Comparison of ENCODE assay signal across 17 cellular contexts in the genomic region with DNA sequence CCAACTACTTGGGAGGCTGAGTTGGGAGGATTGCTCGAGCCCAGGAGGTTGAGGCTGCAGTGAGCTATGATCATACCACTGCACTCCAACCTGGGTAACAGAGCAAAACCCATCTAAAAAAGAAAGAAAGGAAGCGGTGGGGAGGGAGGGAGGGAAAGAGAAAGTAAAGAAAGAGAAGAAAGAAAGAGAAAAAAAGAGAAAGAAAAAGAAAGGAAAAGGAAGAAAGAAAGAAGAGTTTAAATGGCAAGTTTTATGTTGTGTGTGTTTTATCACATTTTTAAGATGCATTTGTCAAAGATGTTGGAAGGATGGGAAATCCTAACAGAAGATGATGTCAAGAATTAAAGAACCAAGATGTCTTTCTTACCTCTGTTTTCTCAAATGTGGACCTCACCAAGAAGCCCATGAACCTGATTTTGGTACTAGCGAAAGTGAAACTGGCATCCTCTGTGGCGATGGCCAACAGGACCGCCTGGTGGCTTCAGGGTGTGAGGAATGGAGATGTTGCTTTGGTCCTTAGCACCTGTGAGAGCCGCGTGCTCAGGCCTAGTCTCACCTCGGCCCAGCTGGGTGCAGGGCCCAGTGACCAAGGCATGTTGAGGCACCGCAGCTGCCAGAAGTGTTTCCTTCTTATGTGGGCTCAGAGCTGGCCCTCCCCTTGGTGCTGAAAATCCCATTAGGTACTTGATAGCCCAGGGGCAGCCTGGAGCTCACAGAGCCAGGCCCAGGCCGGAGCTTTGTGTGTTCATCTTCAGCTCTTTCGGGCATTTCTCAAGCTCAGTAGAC. TPM values are rescaled to one million over a fixed set of nuclear protein-coding genes. Genes with fewer than 3 reads are reported as not detected.
DNase-seq lines count a peak whose midpoint lies in the region; ATAC-seq and TF ChIP-seq lines count a peak whose summit lies in the region.
"Had no signal": no experiment of that assay in that cellular context is flagged by ENCODE, and none has a peak within 500 bp of the region (broad histone marks: within the 10 kb centered on the region; RNA-seq: fewer than 3 reads in every experiment).

No MANE protein-coding gene starts in this region.

- H3K79me1 ChIP-seq in mesendoderm (ENCODE audit: low read length), result no peaks in the 10 kb centered on the region

- H3K4me3 Mint-ChIP-seq in WTC11, result no peak overlapping the region
- H3K4me3 Mint-ChIP-seq: CD4-positive, alpha-beta memory T cell had no signal

- H3K27me3 Mint-ChIP-seq in WTC11 (ENCODE audit: low read depth), result no peaks in the 10 kb centered on the region
- H3K27me3 Mint-ChIP-seq: CD4-positive, alpha-beta memory T cell had no signal

- no peak overlapping the region for H4K5ac ChIP-seq in mesendoderm (ENCODE audit: low read length)

- H3K4me2 ChIP-seq in DND-41 (ENCODE audit: insufficient read depth, low read length), result no peak overlapping the region
- H3K4me2 ChIP-seq in mesendoderm (ENCODE audit: low read length), result no peak overlapping the region

- H4K20me1 ChIP-seq in DND-41 (ENCODE audit: insufficient read depth, low read length), result no peaks in the 10 kb centered on the region

- no peak overlapping the region for H3K18ac ChIP-seq in mesendoderm (ENCODE audit: low read length)

- H3K4me1 ChIP-seq in DND-41 (ENCODE audit: insufficient read depth, low read length), result no peaks in the 10 kb centered on the region
- no peaks in the 10 kb centered on the region for H3K4me1 ChIP-seq in mesendoderm (ENCODE audit: control insufficient read depth, low read depth, low read length)
- no peaks in the 10 kb centered on the region for H3K4me1 ChIP-seq in right atrium auricular region
- H3K4me1 ChIP-seq: BE2C had no signal

- no peak overlapping the region for H3K56ac ChIP-seq in mesendoderm (ENCODE audit: low read length)

- H3K36me3 ChIP-seq in DND-41 (ENCODE audit: insufficient read depth, low read length) (no peaks in the 10 kb centered on the region), H7 (replicated peaks; ENCODE audit: control insufficient read depth, insufficient read depth, low read length) (no peaks in the 10 kb centered on the region), mesendoderm (ENCODE audit: control insufficient read depth, insufficient read depth, low read length) (no peaks in the 10 kb centered on the region), right atrium auricular region (no peaks in the 10 kb centered on the region)
- H3K36me3 ChIP-seq: BE2C had no signal

- no peaks in the 10 kb centered on the region for H3K27me3 ChIP-seq in DND-41 (ENCODE audit: insufficient read depth, low read length, poor library complexity)
- no peaks in the 10 kb centered on the region for H3K27me3 ChIP-seq in H7 (ENCODE audit: control insufficient read depth, insufficient read depth, low read length)
- no peaks in the 10 kb centered on the region for H3K27me3 ChIP-seq in mesendoderm (ENCODE audit: insufficient read depth, low read length, poor library complexity)
- no peaks in the 10 kb centered on the region for H3K27me3 ChIP-seq in right atrium auricular region
- H3K27me3 ChIP-seq: BE2C had no signal

- H3K9me3 ChIP-seq in DND-41 (ENCODE audit: insufficient read depth, low read length, severe bottlenecking) (no peaks in the 10 kb centered on the region), right atrium auricular region (no peaks in the 10 kb centered on the region)
- H3K9me3 ChIP-seq: BE2C had no signal

- H3K79me2 ChIP-seq in DND-41 (ENCODE audit: insufficient read depth, low read length) (no peaks in the 10 kb centered on the region), mesendoderm (ENCODE audit: control insufficient read depth, insufficient read depth, low read length) (no peaks in the 10 kb centered on the region)

- peaks cover under 1% of the 10 kb centered on the region; the same call in 1 of the 2 replicates for H3K36me3 Mint-ChIP-seq in WTC11
- H3K36me3 Mint-ChIP-seq: CD4-positive, alpha-beta memory T cell had no signal

- no peak overlapping the region for H3K23ac ChIP-seq in mesendoderm (ENCODE audit: low read length)

- no peak overlapping the region for H3K4me3 ChIP-seq in DND-41 (ENCODE audit: low read depth in 1 of 2, low read length in 2 of 2)
- H3K4me3 ChIP-seq in H7 (ENCODE audit: insufficient read depth, low read depth, low read length), result no peak overlapping the region
- H3K4me3 ChIP-seq in mesendoderm (ENCODE audit: low read length), result no peak overlapping the region
- no peak overlapping the region for H3K4me3 ChIP-seq in right atrium auricular region

- WGBS in mesendoderm (ENCODE audit: extremely low coverage, insufficient coverage, low lambda C conversion rate), result 100% methylated on average over 1 of the region's 11 CpGs

- no peak overlapping the region for H3K4ac ChIP-seq in mesendoderm (ENCODE audit: low read depth, low read length)

- no peak overlapping the region for H2AK5ac ChIP-seq in mesendoderm (ENCODE audit: low read length)

- POLR2A ChIA-PET in WTC11 (lab: Charles Lee), result no interaction called here

- TF ChIP-seq CTCF in DND-41 (IDR thresholded peaks at IDR 0.05; ENCODE audit: borderline replicate concordance, extremely low read depth, low read length, poor library complexity, severe bottlenecking) (no peak), WTC11 (IDR thresholded peaks at IDR 0.05) (no peak), right atrium auricular region (IDR thresholded peaks at IDR 0.05) (no peak)

- H3K9me3 Mint-ChIP-seq in WTC11, result no peaks in the 10 kb centered on the region
- H3K9me3 Mint-ChIP-seq: CD4-positive, alpha-beta memory T cell had no signal

- no peak overlapping the region for H3K27ac ChIP-seq in DND-41 (ENCODE audit: low read length)
- H3K27ac ChIP-seq in mesendoderm (ENCODE audit: low read depth, low read length), result no peak overlapping the region
- no peak overlapping the region for H3K27ac ChIP-seq in right atrium auricular region

- no peak overlapping the region for H2BK5ac ChIP-seq in mesendoderm (ENCODE audit: low read length)

- H2AFZ ChIP-seq in DND-41 (ENCODE audit: low read depth, low read length), result no peak overlapping the region

- CTCF ChIA-PET in WTC11 (lab: Charles Lee), result interaction anchor here (0.9 to 1.4 kb wide), 2 partner anchors 63 to 78 kb away, joined by 4 to 5 read pairs; partner anchors contain the start of gene MCM10

- H3K9ac ChIP-seq in DND-41 (ENCODE audit: low read depth, low read length) (no peak overlapping the region), mesendoderm (ENCODE audit: low read length) (no peak overlapping the region)

- H3K27ac Mint-ChIP-seq in WTC11, result no peak overlapping the region
- H3K27ac Mint-ChIP-seq: CD4-positive, alpha-beta memory T cell had no signal

- no peak overlapping the region for H2BK15ac ChIP-seq in mesendoderm (replicated peaks; ENCODE audit: low read depth)

- ATAC-seq in DND-41 (ENCODE audit: insufficient read depth, low read depth), result peak; percentile 73
- peak; percentile 53 for ATAC-seq in WTC11

- H4K8ac ChIP-seq in mesendoderm (ENCODE audit: low read depth, low read length), result no peak overlapping the region

- no peak overlapping the region for H2BK120ac ChIP-seq in mesendoderm (ENCODE audit: low read depth, low read length)

- H3K4me1 Mint-ChIP-seq in WTC11, result peaks cover 11% of the 10 kb centered on the region
- H3K4me1 Mint-ChIP-seq: CD4-positive, alpha-beta memory T cell had no signal

- DNase-seq in DND-41 (peak; percentile 20), H7 (peak; percentile 57), WTC11 (ENCODE audit: low spot score) (no peak), mesendoderm (peak; percentile 37), LoVo (ENCODE audit: low spot score) (no peak), retina (no peak), right atrium auricular region (ENCODE audit: low spot score) (no peak)
- DNase-seq in activated CD4-positive, alpha-beta T cell treated with anti-CD3 and anti-CD28 coated beads for 1 hour, result no peak
- DNase-seq: BE2C; CD4-positive, alpha-beta memory T cell; HCEC 1CT; IMR-90; NCI-H146; NCI-H2081 treated with DMSO at 0.1 percent for 48 hours; NCI-H524; NK-92 treated with Interleukin-12 subunit alpha and Interleukin-12 subunit beta, amount 100 ng/mL, for 24 hours had no signal

TF ChIP-seq in WTC11, 78 proteins besides CTCF, POLR2A, EP300 and RAD21 (continues in another document):
- TF ChIP-seq MYBL2 (CRISPR knock-in tag; IDR thresholded peaks at IDR 0.05), result no peak
- TF ChIP-seq ZNF219 (CRISPR knock-in tag; IDR thresholded peaks at IDR 0.05; ENCODE audit: borderline replicate concordance), result no peak
- TF ChIP-seq, protein P1, sequence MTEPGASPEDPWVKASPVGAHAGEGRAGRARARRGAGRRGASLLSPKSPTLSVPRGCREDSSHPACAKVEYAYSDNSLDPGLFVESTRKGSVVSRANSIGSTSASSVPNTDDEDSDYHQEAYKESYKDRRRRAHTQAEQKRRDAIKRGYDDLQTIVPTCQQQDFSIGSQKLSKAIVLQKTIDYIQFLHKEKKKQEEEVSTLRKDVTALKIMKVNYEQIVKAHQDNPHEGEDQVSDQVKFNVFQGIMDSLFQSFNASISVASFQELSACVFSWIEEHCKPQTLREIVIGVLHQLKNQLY (CRISPR knock-in tag; IDR thresholded peaks at IDR 0.05), result no peak
- TF ChIP-seq, protein P2, sequence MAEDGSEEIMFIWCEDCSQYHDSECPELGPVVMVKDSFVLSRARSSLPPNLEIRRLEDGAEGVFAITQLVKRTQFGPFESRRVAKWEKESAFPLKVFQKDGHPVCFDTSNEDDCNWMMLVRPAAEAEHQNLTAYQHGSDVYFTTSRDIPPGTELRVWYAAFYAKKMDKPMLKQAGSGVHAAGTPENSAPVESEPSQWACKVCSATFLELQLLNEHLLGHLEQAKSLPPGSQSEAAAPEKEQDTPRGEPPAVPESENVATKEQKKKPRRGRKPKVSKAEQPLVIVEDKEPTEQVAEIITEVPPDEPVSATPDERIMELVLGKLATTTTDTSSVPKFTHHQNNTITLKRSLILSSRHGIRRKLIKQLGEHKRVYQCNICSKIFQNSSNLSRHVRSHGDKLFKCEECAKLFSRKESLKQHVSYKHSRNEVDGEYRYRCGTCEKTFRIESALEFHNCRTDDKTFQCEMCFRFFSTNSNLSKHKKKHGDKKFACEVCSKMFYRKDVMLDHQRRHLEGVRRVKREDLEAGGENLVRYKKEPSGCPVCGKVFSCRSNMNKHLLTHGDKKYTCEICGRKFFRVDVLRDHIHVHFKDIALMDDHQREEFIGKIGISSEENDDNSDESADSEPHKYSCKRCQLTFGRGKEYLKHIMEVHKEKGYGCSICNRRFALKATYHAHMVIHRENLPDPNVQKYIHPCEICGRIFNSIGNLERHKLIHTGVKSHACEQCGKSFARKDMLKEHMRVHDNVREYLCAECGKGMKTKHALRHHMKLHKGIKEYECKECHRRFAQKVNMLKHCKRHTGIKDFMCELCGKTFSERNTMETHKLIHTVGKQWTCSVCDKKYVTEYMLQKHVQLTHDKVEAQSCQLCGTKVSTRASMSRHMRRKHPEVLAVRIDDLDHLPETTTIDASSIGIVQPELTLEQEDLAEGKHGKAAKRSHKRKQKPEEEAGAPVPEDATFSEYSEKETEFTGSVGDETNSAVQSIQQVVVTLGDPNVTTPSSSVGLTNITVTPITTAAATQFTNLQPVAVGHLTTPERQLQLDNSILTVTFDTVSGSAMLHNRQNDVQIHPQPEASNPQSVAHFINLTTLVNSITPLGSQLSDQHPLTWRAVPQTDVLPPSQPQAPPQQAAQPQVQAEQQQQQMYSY (CRISPR knock-in tag; IDR thresholded peaks at IDR 0.05), result no peak

RNA-seq across cellular contexts. Expression of gene UCMA, which starts 9.8 kb away (rescaled TPM):
- total RNA-seq in H7 (2014; rRNA removed; shearing (Covaris generic)), result not detected in 2 replicates
- 1.0 to 1.9 TPM (median 1.5 TPM) in 3 replicates for total RNA-seq in WTC11 (2021)
- polyA plus RNA-seq in mesendoderm (2013, experiment 1 of 2), result 0.25 TPM
- polyA plus RNA-seq in mesendoderm (2013, experiment 2 of 2), result 0.18 TPM
- total RNA-seq in right atrium auricular region, result not detected
- total RNA-seq: CD4-positive, alpha-beta memory T cell; HT-29; IMR-90 had no signal
- polyA plus RNA-seq: CD4-positive, alpha-beta memory T cell; IMR-90 had no signal

Comparison
In these comparisons a context has a peak if more than half of its experiments do, and no peak if none do; other contexts are left out.
1. DNase-seq: peak in DND-41 (single experiment), H7 (single experiment) and mesendoderm (single experiment); none in WTC11 (single experiment), LoVo (single experiment), activated CD4-positive, alpha-beta T cell treated with anti-CD3 and anti-CD28 coated beads for 1 hour (single experiment), retina (single experiment) and right atrium auricular region (single experiment).